Comparison of ENCODE assay signal across 21 cellular contexts in the genomic region with DNA sequence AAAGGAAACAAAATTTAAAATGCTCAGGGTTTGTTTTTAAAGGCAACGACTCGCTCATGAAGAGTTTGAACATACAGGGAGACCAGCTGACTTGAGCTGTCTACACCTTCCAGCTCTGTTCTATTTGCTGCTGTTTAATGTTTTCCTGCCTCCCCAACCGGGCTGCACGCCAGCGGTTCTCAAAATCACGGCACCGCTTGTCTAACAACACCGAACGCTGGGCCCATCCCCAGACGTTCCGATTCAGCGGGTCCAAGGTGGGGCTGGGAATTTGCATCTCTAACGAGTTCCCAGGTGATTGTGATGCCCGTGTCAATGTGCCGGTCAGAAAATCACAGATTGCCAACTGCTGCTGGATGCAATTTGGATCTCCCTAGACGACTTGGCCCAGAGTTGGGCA. TPM values are rescaled to one million over a fixed set of nuclear protein-coding genes. Genes with fewer than 3 reads are reported as not detected.
A peak's percentile ranks its signal among the peaks of the same experiment; 100 is the strongest.
DNase-seq lines count a peak whose midpoint lies in the region; ATAC-seq and TF ChIP-seq lines count a peak whose summit lies in the region.
"Had no signal": no experiment of that assay in that cellular context is flagged by ENCODE, and none has a peak within 500 bp of the region (broad histone marks: within the 10 kb centered on the region; RNA-seq: fewer than 3 reads in every experiment).

No MANE protein-coding gene starts in this region.

- TF ChIP-seq CTCF in esophagus muscularis mucosa (IDR thresholded peaks at IDR 0.05) = no peak

- no peaks in the 10 kb centered on the region for H3K9me3 Mint-ChIP-seq in activated naive CD8-positive, alpha-beta T cell treated with anti-CD3 and anti-CD28 coated beads for 36 hours
- H3K9me3 Mint-ChIP-seq: stimulated activated memory B cell treated with anti-CD40 and anti-IgM and Interleukin-4, amounts not matched to agents 10 μg/mL and 1 μg/mL and 100 μg/mL, for 72 hours had no signal

- intact Hi-C loops in esophagus muscularis mucosa (cut with DNase I) = loop anchor here (10.0 kb wide), 2 partner anchors 119 to 219 kb away; no protein-coding TSS in a partner anchor
- intact Hi-C loops in right cardiac atrium (cut with DNase I) = no loop called here

- no peak overlapping the region for H3K27ac Mint-ChIP-seq in activated naive CD8-positive, alpha-beta T cell treated with anti-CD3 and anti-CD28 coated beads for 36 hours
- H3K27ac Mint-ChIP-seq: stimulated activated memory B cell treated with anti-CD40 and anti-IgM and Interleukin-4, amounts not matched to agents 10 μg/mL and 1 μg/mL and 100 μg/mL, for 72 hours had no signal

- peaks cover 0 to 5% (median 0%) of the 10 kb centered on the region in 4 donors for H3K36me3 ChIP-seq in esophagus muscularis mucosa
- H3K36me3 ChIP-seq in skeletal muscle tissue (ENCODE audit: control insufficient read depth in 3 of 3, insufficient read depth in 3 of 3, low read length in 3 of 3) = no peaks in the 10 kb centered on the region
- H3K36me3 ChIP-seq: BLaER1, colonic mucosa had no signal

- DNase-seq in G401 (ENCODE audit: low spot score) = peak; percentile 62
- DNase-seq in esophagus muscularis mucosa (ENCODE audit: extremely low spot score) = no peak
- DNase-seq in right cardiac atrium = peak; percentile 73 to 94 (median 91)
- DNase-seq in activated naive CD8-positive, alpha-beta T cell treated with anti-CD3 and anti-CD28 coated beads for 36 hours = no peak
- DNase-seq in DMS153 (lab: John Stamatoyannopoulos, UW) = no peak
- no peak for DNase-seq in globus pallidus (ENCODE audit: low spot score)
- no peak for DNase-seq in T1000 (lab: John Stamatoyannopoulos, UW)
- DNase-seq: activated CD4-positive, alpha-beta T cell treated with anti-CD3 and anti-CD28 coated beads, Interleukin-2, amount 50 U/mL, for 4 hours; activated naive CD4-positive, alpha-beta T cell; colonic mucosa; foreskin fibroblast; kidney glomerular epithelial cell; NCI-H1694 treated with DMSO at 0.1 percent for 48 hours; NCI-H2227 treated with DMSO at 0.1 percent for 48 hours; NK-92 treated with Interleukin-12 subunit alpha and Interleukin-12 subunit beta, amount 100 ng/mL, for 24 hours; retina; stimulated activated CD4-positive, alpha-beta T cell treated with anti-CD3 and anti-CD28 coated beads, Interleukin-15, amount 100 ng/mL, for 24 hours had no signal

- H3K9me3 ChIP-seq in esophagus muscularis mucosa (no peaks in the 10 kb centered on the region), right cardiac atrium (ENCODE audit: control insufficient read depth, low read length) (no peaks in the 10 kb centered on the region), skeletal muscle tissue (ENCODE audit: control insufficient read depth in 3 of 3, low read length in 3 of 3) (no peaks in the 10 kb centered on the region)
- H3K9me3 ChIP-seq: A549, BLaER1, colonic mucosa had no signal

- H3K27me3 Mint-ChIP-seq in activated naive CD8-positive, alpha-beta T cell treated with anti-CD3 and anti-CD28 coated beads for 36 hours = peaks cover 13% of the 10 kb centered on the region

- peak; percentile 78 to 81 for ATAC-seq in right cardiac atrium
- ATAC-seq: A549; stimulated activated memory B cell treated with anti-CD40 and anti-IgM and Interleukin-4, amounts not matched to agents 10 μg/mL and 1 μg/mL and 100 μg/mL, for 72 hours had no signal

- H3K9ac ChIP-seq in skeletal muscle tissue (ENCODE audit: low read depth in 1 of 3, low read length in 3 of 3) = peak overlapping the region in 1 of 3 donors; percentile 22
- H3K9ac ChIP-seq: BLaER1 had no signal

- H3K4me3 ChIP-seq in esophagus muscularis mucosa (peak overlapping the region in 3 of 4 donors; percentile 2 to 13 (median 7)), right cardiac atrium (ENCODE audit: low read length) (no peak overlapping the region), skeletal muscle tissue (ENCODE audit: low read length in 3 of 3) (no peak overlapping the region)
- H3K4me3 ChIP-seq: A549, BLaER1, colonic mucosa had no signal

- H3K27ac ChIP-seq in esophagus muscularis mucosa (replicated peaks in 1 of 4) (peak overlapping the region; percentile 46 to 76 (median 59)), right cardiac atrium (ENCODE audit: low read length) (peak overlapping the region; percentile 62), skeletal muscle tissue (ENCODE audit: low read depth, low read length) (peak overlapping the region; percentile 31)
- H3K27ac ChIP-seq: A549, BLaER1, colonic mucosa had no signal

- peaks cover 58 to 81% (median 61%) of the 10 kb centered on the region in 4 donors for H3K4me1 ChIP-seq in esophagus muscularis mucosa
- H3K4me1 ChIP-seq in right cardiac atrium (ENCODE audit: control insufficient read depth, insufficient read depth, low read length) = peaks cover 16% of the 10 kb centered on the region
- peaks cover 14 to 28% (median 22%) of the 10 kb centered on the region in 3 donors for H3K4me1 ChIP-seq in skeletal muscle tissue (ENCODE audit: control insufficient read depth in 3 of 3, insufficient read depth in 3 of 3, low read length in 3 of 3)
- H3K4me1 ChIP-seq: A549, BLaER1, colonic mucosa had no signal

- in situ Hi-C loops in G401 (cut with HindIII; ENCODE audit: low sequenced_read_pairs) = no loop called here

- TF ChIP-seq EP300 in esophagus muscularis mucosa (IDR thresholded peaks at IDR 0.05) = no peak

- peaks cover 2% of the 10 kb centered on the region for H3K36me3 Mint-ChIP-seq in activated naive CD8-positive, alpha-beta T cell treated with anti-CD3 and anti-CD28 coated beads for 36 hours
- H3K36me3 Mint-ChIP-seq: stimulated activated memory B cell treated with anti-CD40 and anti-IgM and Interleukin-4, amounts not matched to agents 10 μg/mL and 1 μg/mL and 100 μg/mL, for 72 hours had no signal

- H3K27me3 ChIP-seq in esophagus muscularis mucosa = no peaks in the 10 kb centered on the region
- H3K27me3 ChIP-seq in right cardiac atrium (ENCODE audit: control insufficient read depth, insufficient read depth) = no peaks in the 10 kb centered on the region
- no peaks in the 10 kb centered on the region for H3K27me3 ChIP-seq in skeletal muscle tissue (ENCODE audit: control insufficient read depth in 3 of 3, insufficient read depth in 3 of 3, low read length in 3 of 3)
- H3K27me3 ChIP-seq: BLaER1, colonic mucosa had no signal

- WGBS in esophagus muscularis mucosa = 66% methylated on average over 16 of the region's 16 CpGs
- 41% methylated on average over 16 of the region's 16 CpGs for WGBS in right cardiac atrium

- no peak overlapping the region for H3K4me3 Mint-ChIP-seq in activated naive CD8-positive, alpha-beta T cell treated with anti-CD3 and anti-CD28 coated beads for 36 hours
- H3K4me3 Mint-ChIP-seq: stimulated activated memory B cell treated with anti-CD40 and anti-IgM and Interleukin-4, amounts not matched to agents 10 μg/mL and 1 μg/mL and 100 μg/mL, for 72 hours had no signal

- H3K4me1 Mint-ChIP-seq in activated naive CD8-positive, alpha-beta T cell treated with anti-CD3 and anti-CD28 coated beads for 36 hours = no peaks in the 10 kb centered on the region
- H3K4me1 Mint-ChIP-seq: stimulated activated memory B cell treated with anti-CD40 and anti-IgM and Interleukin-4, amounts not matched to agents 10 μg/mL and 1 μg/mL and 100 μg/mL, for 72 hours had no signal

- no peak for TF ChIP-seq POLR2A in esophagus muscularis mucosa (IDR thresholded peaks at IDR 0.05; ENCODE audit: low read depth)

RNA-seq across cellular contexts. Expression of a gene that starts 28.3 kb away (rescaled TPM):
- total RNA-seq in G401 (2014; rRNA removed; shearing (Covaris generic)) = 0.06 and 0.51 TPM in 2 replicates
- 100 to 1,000 TPM in 3 of 4 donors, 10 to 100 TPM in 1; 81.8 to 128 (median 104) TPM for total RNA-seq in esophagus muscularis mucosa
- total RNA-seq in right cardiac atrium = 10 to 100 TPM; 73.7 to 87.0 (median 81.1) TPM
- 19.4 TPM for polyA plus RNA-seq in right cardiac atrium
- total RNA-seq in skeletal muscle tissue = 31.8 TPM
- total RNA-seq in activated naive CD8-positive, alpha-beta T cell treated with anti-CD3 and anti-CD28 coated beads for 36 hours = 100 to 1,000 TPM; 137 to 139 TPM

Comparison
In these comparisons a context has a peak if more than half of its experiments do, and no peak if none do; other contexts are left out.
1. DNase-seq: peak in G401 (single experiment) and right cardiac atrium (3 of 3); none in esophagus muscularis mucosa (single experiment), activated naive CD8-positive, alpha-beta T cell treated with anti-CD3 and anti-CD28 coated beads for 36 hours (single experiment), DMS153 (single experiment), globus pallidus (single experiment) and T1000 (single experiment).
2. H3K4me3 ChIP-seq: peak in esophagus muscularis mucosa (3 of 4); none in right cardiac atrium (single experiment) and skeletal muscle tissue (0 of 3).
3. RNA of a gene that starts 28.3 kb away (total RNA-seq): 137 to 139 TPM in activated naive CD8-positive, alpha-beta T cell treated with anti-CD3 and anti-CD28 coated beads for 36 hours, 81.8 to 128 TPM in esophagus muscularis mucosa, 73.7 to 87.0 TPM in right cardiac atrium and 31.8 TPM in skeletal muscle tissue (single experiment); 0.06 to 0.51 TPM in G401; every median in the first group is over 10 times any median in the second.
4. Peak in every context shown above with its lines, with median percentiles within 50 percentile points of each other: H3K27ac ChIP-seq.